29 cellular contexts compared by ENCODE assay signal in genomic region chr16:13269905-13270528, GRCh38.
"Had no signal": no experiment of that assay in that cellular context is flagged by ENCODE, and none has a peak within 500 bp of the region (broad histone marks: within the 10 kb centered on the region; RNA-seq: fewer than 3 reads in every experiment).

No MANE protein-coding gene starts in this region.

- DNase-seq: activated CD4-positive, alpha-beta T cell treated with anti-CD3 and anti-CD28 coated beads for 36 hours; activated CD4-positive, alpha-beta T cell treated with anti-CD3 and anti-CD28 coated beads, Interleukin-2, amount 10 ng/mL, durations not matched to agents 7 days and 5 days; activated CD4-positive, alpha-beta T cell treated with anti-CD3 and anti-CD28 coated beads, Interleukin-2, amount 50 U/mL, for 48 hours; activated CD8-positive, alpha-beta memory T cell treated with anti-CD3 and anti-CD28 coated beads, Interleukin-2, amount 50 U/mL, for 48 hours; activated effector memory CD4-positive, alpha-beta T cell treated with Interleukin-2 at 50 U/mL for 16 hours; activated naive CD4-positive, alpha-beta T cell treated with anti-CD3 and anti-CD28 coated beads, Interleukin-2, amount 10 ng/mL, durations not matched to agents 7 days and 5 days; activated naive CD8-positive, alpha-beta T cell treated with anti-CD3 and anti-CD28 coated beads, Interleukin-2, amount 50 U/mL, for 24 hours; activated T-cell treated with anti-CD3 and anti-CD28 coated beads, Interleukin-2, amount 50 U/mL, for 48 hours; anterior cingulate cortex; caudate nucleus; cerebellar nuclear complex; NCI-H1092 treated with DMSO at 0.1 percent for 48 hours; NCI-H1417; NCI-H146; NCI-H187; NCI-H2081; NCI-H2171 treated with DMSO at 0.1 percent for 48 hours; NCI-H2227 treated with DMSO at 0.1 percent for 48 hours; NCI-H446; NCI-H524; SHP77; SJCRH30; SK-N-SH had no signal

- H3K27ac ChIP-seq: SJCRH30 had no signal

- H3K9ac ChIP-seq: SK-N-SH had no signal

- H3K9me3 ChIP-seq: SJCRH30, SK-N-SH had no signal

- H3K36me3 Mint-ChIP-seq: activated naive CD4-positive, alpha-beta T cell treated with anti-CD3 and anti-CD28 coated beads, Interleukin-2, amount 10 ng/mL, durations not matched to agents 7 days and 5 days; activated naive CD8-positive, alpha-beta T cell; brain had no signal

- H3K4me3 Mint-ChIP-seq: activated CD4-positive, alpha-beta T cell treated with anti-CD3 and anti-CD28 coated beads for 36 hours; activated CD4-positive, alpha-beta T cell treated with anti-CD3 and anti-CD28 coated beads, Interleukin-2, amount 10 ng/mL, durations not matched to agents 7 days and 5 days; activated naive CD4-positive, alpha-beta T cell treated with anti-CD3 and anti-CD28 coated beads, Interleukin-2, amount 10 ng/mL, durations not matched to agents 7 days and 5 days; activated naive CD8-positive, alpha-beta T cell; activated naive CD8-positive, alpha-beta T cell treated with anti-CD3 and anti-CD28 coated beads, Interleukin-2, amount 50 U/mL, for 24 hours; brain; T-helper 1 cell treated with Interleukin-12 subunit alpha and Interleukin-12 subunit beta and Interleukin-4 antibody, amounts not matched to agents 30 μg/mL and 1 μg/mL, for 36 hours; T-helper 2 cell treated with Interferon-gamma antibody and Interleukin-4, amounts not matched to agents 5 μg/mL and 100 μg/mL, for 36 hours had no signal

- H3K4me1 ChIP-seq: SJCRH30 had no signal

- H3K36me3 ChIP-seq: SJCRH30 had no signal

- H3K9me3 Mint-ChIP-seq: activated CD4-positive, alpha-beta T cell treated with anti-CD3 and anti-CD28 coated beads, Interleukin-2, amount 10 ng/mL, durations not matched to agents 7 days and 5 days; brain had no signal

- H3K4me1 Mint-ChIP-seq: activated CD4-positive, alpha-beta T cell treated with anti-CD3 and anti-CD28 coated beads for 36 hours; activated CD4-positive, alpha-beta T cell treated with anti-CD3 and anti-CD28 coated beads, Interleukin-2, amount 10 ng/mL, durations not matched to agents 7 days and 5 days; activated naive CD4-positive, alpha-beta T cell treated with anti-CD3 and anti-CD28 coated beads, Interleukin-2, amount 10 ng/mL, durations not matched to agents 7 days and 5 days; activated naive CD8-positive, alpha-beta T cell treated with anti-CD3 and anti-CD28 coated beads, Interleukin-2, amount 50 U/mL, for 24 hours; brain had no signal

- H3K27me3 ChIP-seq: SJCRH30 had no signal

- ATAC-seq: activated CD4-positive, alpha-beta T cell treated with anti-CD3 and anti-CD28 coated beads for 36 hours; activated CD4-positive, CD25-positive, alpha-beta regulatory T cell treated with anti-CD3 and anti-CD28 coated beads, Interleukin-2, amount 50 U/mL, for 24 hours; activated naive CD8-positive, alpha-beta T cell treated with anti-CD3 and anti-CD28 coated beads, Interleukin-2, amount 50 U/mL, for 24 hours; Panc1 had no signal

- H3K4me3 ChIP-seq: SJCRH30 had no signal

- H3K27me3 Mint-ChIP-seq: activated CD4-positive, alpha-beta T cell treated with anti-CD3 and anti-CD28 coated beads, Interleukin-2, amount 10 ng/mL, durations not matched to agents 7 days and 5 days; activated naive CD4-positive, alpha-beta T cell treated with anti-CD3 and anti-CD28 coated beads, Interleukin-2, amount 10 ng/mL, durations not matched to agents 7 days and 5 days had no signal

- H3K27ac Mint-ChIP-seq: activated CD4-positive, alpha-beta T cell treated with anti-CD3 and anti-CD28 coated beads for 36 hours; activated CD4-positive, alpha-beta T cell treated with anti-CD3 and anti-CD28 coated beads, Interleukin-2, amount 10 ng/mL, durations not matched to agents 7 days and 5 days; activated naive CD4-positive, alpha-beta T cell treated with anti-CD3 and anti-CD28 coated beads, Interleukin-2, amount 10 ng/mL, durations not matched to agents 7 days and 5 days; activated naive CD8-positive, alpha-beta T cell; activated naive CD8-positive, alpha-beta T cell treated with anti-CD3 and anti-CD28 coated beads, Interleukin-2, amount 50 U/mL, for 24 hours; brain; T-helper 1 cell treated with Interleukin-12 subunit alpha and Interleukin-12 subunit beta and Interleukin-4 antibody, amounts not matched to agents 30 μg/mL and 1 μg/mL, for 36 hours; T-helper 2 cell treated with Interferon-gamma antibody and Interleukin-4, amounts not matched to agents 5 μg/mL and 100 μg/mL, for 36 hours had no signal
